Comparison of ENCODE assay signal across 19 cellular contexts in genomic region chr2:119704670-119705120, GRCh38. TPM values are rescaled to one million over a fixed set of nuclear protein-coding genes. Genes with fewer than 3 reads are reported as not detected.
DNase-seq lines count a peak whose midpoint lies in the region; ATAC-seq, FAIRE-seq and TF ChIP-seq lines count a peak whose summit lies in the region.
"Had no signal": no experiment of that assay in that cellular context is flagged by ENCODE, and none has a peak within 500 bp of the region (broad histone marks: within the 10 kb centered on the region; RNA-seq: fewer than 3 reads in every experiment).

No MANE protein-coding gene starts in this region.

- WGBS in pancreas, 2 donors = 57 to 64% methylated on average over 2 of the region's 2 CpGs

- H3K4me3 ChIP-seq in astrocyte of the cerebellum (ENCODE audit: low read depth, low read length) = no peak overlapping the region
- no peak overlapping the region for H3K4me3 ChIP-seq in pancreas
- H3K4me3 ChIP-seq: GM23338 had no signal

- no peaks in the 10 kb centered on the region for H3K9me3 ChIP-seq in pancreas
- H3K9me3 ChIP-seq: SK-N-SH had no signal

- no peak for FAIRE-seq in pancreas (lab: Jason Lieb, UNC)
- FAIRE-seq: islet of Langerhans had no signal

- peak; percentile 85 for ATAC-seq in stimulated activated effector memory CD8-positive, alpha-beta T cell treated with anti-CD3 and anti-CD28 coated beads, Interleukin-12 subunit alpha, Interleukin-12 subunit beta, amount 100 ng/mL, for 72 hours
- no peak for ATAC-seq in pancreas
- no peak for ATAC-seq in HG03439 (IDR thresholded peaks at IDR 0.05; ENCODE audit: unreplicated experiment)
- no peak for ATAC-seq in GM19324 (IDR thresholded peaks at IDR 0.05; ENCODE audit: low FRiP score, unreplicated experiment)
- ATAC-seq: GM23338 had no signal

- H3K27ac ChIP-seq in pancreas = no peak overlapping the region
- H3K27ac ChIP-seq: HL-60, parathyroid adenoma, VCaP had no signal

- in situ Hi-C loops in astrocyte of the cerebellum (cut with HindIII; ENCODE audit: low sequenced_read_pairs) = no loop called here

- peaks cover 38% of the 10 kb centered on the region for H3K4me1 Mint-ChIP-seq in stimulated activated effector memory CD8-positive, alpha-beta T cell treated with anti-CD3 and anti-CD28 coated beads, Interleukin-12 subunit alpha, Interleukin-12 subunit beta, amount 100 ng/mL, for 72 hours

- H3K4me3 Mint-ChIP-seq in stimulated activated effector memory CD8-positive, alpha-beta T cell treated with anti-CD3 and anti-CD28 coated beads, Interleukin-12 subunit alpha, Interleukin-12 subunit beta, amount 100 ng/mL, for 72 hours = peak overlapping the region; percentile 53
- H3K4me3 Mint-ChIP-seq: brain, GM23338 had no signal

- H3K4me1 ChIP-seq in pancreas = no peaks in the 10 kb centered on the region
- H3K4me1 ChIP-seq: parathyroid adenoma had no signal

- DNase-seq in activated effector memory CD4-positive, alpha-beta T cell treated with anti-CD3 and anti-CD28 coated beads, Interleukin-2, amount 50 U/mL, for 16 hours = peak; percentile 61
- DNase-seq in activated effector memory CD4-positive, alpha-beta T cell treated with Interleukin-2 at 50 U/mL for 16 hours = no peak
- DNase-seq in H4 (ENCODE audit: low spot score) = peak; percentile 37
- peak; percentile 41 for DNase-seq in astrocyte of the cerebellum (ENCODE audit: low read depth)
- DNase-seq in stimulated activated effector memory CD8-positive, alpha-beta T cell treated with anti-CD3 and anti-CD28 coated beads, Interleukin-12 subunit alpha, Interleukin-12 subunit beta, amount 100 ng/mL, for 72 hours (ENCODE audit: low spot score in 2 of 2) = peak; percentile 17 to 68
- no peak for DNase-seq in pancreas
- DNase-seq: DMS79; effector CD4-positive, alpha-beta T cell; midbrain; NCI-H1694 treated with DMSO at 0.1 percent for 48 hours; SK-N-SH had no signal

- H3K9me3 Mint-ChIP-seq in stimulated activated effector memory CD8-positive, alpha-beta T cell treated with anti-CD3 and anti-CD28 coated beads, Interleukin-12 subunit alpha, Interleukin-12 subunit beta, amount 100 ng/mL, for 72 hours = no peaks in the 10 kb centered on the region

- TF ChIP-seq CTCF in astrocyte of the cerebellum (IDR thresholded peaks at IDR 0.05; ENCODE audit: low read depth, low read length, missing control alignments) = no peak
- TF ChIP-seq CTCF in pancreas (IDR thresholded peaks at IDR 0.05) = no peak

- peak overlapping the region; percentile 91 for H3K27ac Mint-ChIP-seq in stimulated activated effector memory CD8-positive, alpha-beta T cell treated with anti-CD3 and anti-CD28 coated beads, Interleukin-12 subunit alpha, Interleukin-12 subunit beta, amount 100 ng/mL, for 72 hours
- H3K27ac Mint-ChIP-seq: GM23338 had no signal

- no peaks in the 10 kb centered on the region for H3K27me3 ChIP-seq in pancreas

- intact Hi-C loops in pancreas (cut with DNase I) = loop anchor here in 2 of 3 donors (5.0 to 10.0 kb wide), 3 partner anchors 120 to 470 kb away; no protein-coding TSS in a partner anchor

- H3K36me3 ChIP-seq in pancreas = no peaks in the 10 kb centered on the region

- H3K36me3 Mint-ChIP-seq in stimulated activated effector memory CD8-positive, alpha-beta T cell treated with anti-CD3 and anti-CD28 coated beads, Interleukin-12 subunit alpha, Interleukin-12 subunit beta, amount 100 ng/mL, for 72 hours = peaks cover 5% of the 10 kb centered on the region

RNA-seq across cellular contexts. Expression of gene TMEM177, which starts 25.7 kb away (rescaled TPM):
- total RNA-seq in H4 (2014; rRNA removed; shearing (Covaris generic)) = 16.1 and 17.2 TPM in 2 replicates
- total RNA-seq in pancreas = 1 to 10 TPM; 3.0 to 5.9 (median 3.7) TPM
- 1 to 10 TPM; 5.4 to 7.9 TPM for polyA plus RNA-seq in pancreas

RNA-seq across cellular contexts. Expression of gene PTPN4, which starts 55.0 kb away (rescaled TPM):
- 11.9 and 15.1 TPM in 2 replicates for total RNA-seq in H4 (2014; rRNA removed; shearing (Covaris generic))
- 10 to 100 TPM; 11.7 to 18.7 (median 14.1) TPM for total RNA-seq in pancreas
- 1 to 10 TPM; 4.4 to 5.4 TPM for polyA plus RNA-seq in pancreas

Comparison
In these comparisons a context has a peak if more than half of its experiments do, and no peak if none do; other contexts are left out.
1. DNase-seq: peak in activated effector memory CD4-positive, alpha-beta T cell treated with anti-CD3 and anti-CD28 coated beads, Interleukin-2, amount 50 U/mL, for 16 hours (single experiment), H4 (single experiment), astrocyte of the cerebellum (single experiment) and stimulated activated effector memory CD8-positive, alpha-beta T cell treated with anti-CD3 and anti-CD28 coated beads, Interleukin-12 subunit alpha, Interleukin-12 subunit beta, amount 100 ng/mL, for 72 hours (2 of 2); none in activated effector memory CD4-positive, alpha-beta T cell treated with Interleukin-2 at 50 U/mL for 16 hours (single experiment) and pancreas (0 of 6).